In the genomic region with DNA sequence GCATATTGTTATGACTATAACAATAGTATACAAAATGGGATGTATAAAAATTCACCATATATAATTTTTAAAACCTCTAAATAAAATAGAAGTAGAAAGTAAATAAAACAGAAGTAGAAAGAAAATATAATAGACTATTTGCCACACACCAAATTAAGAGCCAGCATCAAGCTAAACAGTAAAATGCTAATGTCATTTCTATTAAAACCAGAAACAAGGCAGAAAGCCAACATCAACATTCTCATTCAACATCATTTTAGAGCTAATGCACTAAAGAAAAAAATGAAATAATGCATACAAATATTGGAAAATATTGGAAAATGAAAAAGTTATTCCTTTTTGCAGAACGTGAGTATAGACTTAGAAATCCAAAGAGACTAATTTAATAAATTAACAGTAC, we compare ENCODE assay signal across 32 cellular contexts.
"Had no signal": no experiment of that assay in that cellular context is flagged by ENCODE, and none has a peak within 500 bp of the region (broad histone marks: within the 10 kb centered on the region; RNA-seq: fewer than 3 reads in every experiment).

No MANE protein-coding gene starts in this region.

- H3K27ac ChIP-seq: ascending aorta, body of pancreas, brain microvascular endothelial cell, breast epithelium, WERI-Rb-1 had no signal

- H3K4me1 ChIP-seq: ascending aorta, breast epithelium had no signal

- H3K4me3 ChIP-seq: ascending aorta, body of pancreas, breast epithelium had no signal

- ATAC-seq: activated CD4-positive, alpha-beta T cell treated with anti-CD3 and anti-CD28 coated beads for 36 hours; activated CD4-positive, CD25-positive, alpha-beta regulatory T cell treated with anti-CD3 and anti-CD28 coated beads, Interleukin-2, amount 50 U/mL, for 24 hours; activated CD8-positive, alpha-beta memory T cell treated with anti-CD3 and anti-CD28 coated beads, Interleukin-2, amount 10 ng/mL, durations not matched to agents 7 days and 5 days; activated CD8-positive, alpha-beta T cell treated with anti-CD3 and anti-CD28 coated beads, Interleukin-2, amount 10 ng/mL, durations not matched to agents 7 days and 5 days; activated naive CD8-positive, alpha-beta T cell treated with anti-CD3 and anti-CD28 coated beads, Interleukin-2, amount 50 U/mL, for 24 hours; body of pancreas; WTC11 had no signal

- H3K9me3 ChIP-seq: ascending aorta, body of pancreas, breast epithelium had no signal

- DNase-seq: activated CD4-positive, alpha-beta memory T cell treated with anti-CD3 and anti-CD28 coated beads, Interleukin-2, amount 10 ng/mL, durations not matched to agents 7 days and 5 days; activated CD4-positive, alpha-beta T cell treated with anti-CD3 and anti-CD28 coated beads for 1 hour; activated CD4-positive, alpha-beta T cell treated with anti-CD3 and anti-CD28 coated beads for 36 hours; activated CD4-positive, alpha-beta T cell treated with anti-CD3 and anti-CD28 coated beads for 48 hours; activated CD4-positive, alpha-beta T cell treated with anti-CD3 and anti-CD28 coated beads, Interleukin-2, amount 10 ng/mL, durations not matched to agents 7 days and 5 days; activated CD4-positive, alpha-beta T cell treated with anti-CD3 and anti-CD28 coated beads, Interleukin-2, amount 50 U/mL, for 48 hours; activated CD4-positive, CD25-positive, alpha-beta regulatory T cell; activated CD8-positive, alpha-beta memory T cell treated with anti-CD3 and anti-CD28 coated beads for 24 hours; activated CD8-positive, alpha-beta memory T cell treated with anti-CD3 and anti-CD28 coated beads, Interleukin-2, amount 10 ng/mL, durations not matched to agents 7 days and 5 days; activated CD8-positive, alpha-beta memory T cell treated with anti-CD3 and anti-CD28 coated beads, Interleukin-2, amount 50 U/mL, for 48 hours; activated CD8-positive, alpha-beta T cell treated with anti-CD3 and anti-CD28 coated beads, Interleukin-2, amount 10 ng/mL, durations not matched to agents 7 days and 5 days; activated effector memory CD4-positive, alpha-beta T cell treated with Interleukin-2 at 50 U/mL for 16 hours; activated gamma-delta T cell; activated naive CD4-positive, alpha-beta T cell treated with anti-CD3 and anti-CD28 coated beads, Interleukin-2, amount 10 ng/mL, durations not matched to agents 7 days and 5 days; activated naive CD4-positive, alpha-beta T cell treated with Interleukin-2 at 50 U/mL for 16 hours; activated naive CD8-positive, alpha-beta T cell treated with anti-CD3 and anti-CD28 coated beads, Interleukin-2, amount 10 ng/mL, durations not matched to agents 7 days and 5 days; activated naive CD8-positive, alpha-beta T cell treated with anti-CD3 and anti-CD28 coated beads, Interleukin-2, amount 50 U/mL, for 24 hours; activated T-cell treated with anti-CD3 and anti-CD28 coated beads, Interleukin-2, amount 50 U/mL, for 24 hours; activated T-cell treated with anti-CD3 and anti-CD28 coated beads, Interleukin-2, amount 50 U/mL, for 48 hours; amygdala; anterior cingulate cortex; body of pancreas; brain microvascular endothelial cell; central memory CD4-positive, alpha-beta T cell; T-helper 1 cell; T-helper 2 cell; T-helper 9 cell; WERI-Rb-1 had no signal

- H3K27me3 ChIP-seq: ascending aorta, body of pancreas, brain microvascular endothelial cell, breast epithelium had no signal

- H3K36me3 ChIP-seq: ascending aorta, brain microvascular endothelial cell, breast epithelium, WERI-Rb-1 had no signal
